15 cellular contexts compared by ENCODE assay signal in the genomic region with DNA sequence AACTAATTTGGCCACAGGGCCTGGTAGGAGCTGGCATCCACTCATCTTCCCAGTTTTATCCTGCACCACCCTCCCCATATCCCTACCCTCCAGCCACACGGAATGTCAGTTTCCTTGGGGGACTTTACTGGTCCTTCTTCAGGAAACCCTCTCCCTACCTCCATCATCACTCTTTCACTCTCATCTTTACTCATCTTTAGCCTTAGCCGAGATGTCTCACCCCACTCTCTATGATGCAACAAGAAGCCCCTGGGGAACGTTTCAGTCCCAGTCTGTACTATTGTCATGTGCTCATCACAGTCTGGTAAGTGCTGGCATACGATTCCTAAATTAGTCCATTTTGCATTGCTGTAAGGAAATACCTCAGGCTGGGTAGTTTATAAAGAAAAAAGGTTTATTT. TPM values are rescaled to one million over a fixed set of nuclear protein-coding genes. Genes with fewer than 3 reads are reported as not detected.
A peak's percentile ranks its signal among the peaks of the same experiment; 100 is the strongest.
DNase-seq lines count a peak whose midpoint lies in the region; ATAC-seq and TF ChIP-seq lines count a peak whose summit lies in the region.
"Had no signal": no experiment of that assay in that cellular context is flagged by ENCODE, and none has a peak within 500 bp of the region (broad histone marks: within the 10 kb centered on the region; RNA-seq: fewer than 3 reads in every experiment).

No MANE protein-coding gene starts in this region.

- ATAC-seq in GM18505 (IDR thresholded peaks at IDR 0.05; ENCODE audit: unreplicated experiment): peak; percentile 63
- peak; percentile 64 for ATAC-seq in GM19438 (IDR thresholded peaks at IDR 0.05; ENCODE audit: low read depth, unreplicated experiment)
- ATAC-seq in HG02852 (IDR thresholded peaks at IDR 0.05; ENCODE audit: unreplicated experiment): peak; percentile 70
- peak; percentile 47 for ATAC-seq in HG03575 (IDR thresholded peaks at IDR 0.05; ENCODE audit: extremely low read depth, insufficient number of reproducible peaks, low FRiP score, unreplicated experiment)
- ATAC-seq: CD8-positive, alpha-beta T cell; mucosa of descending colon; sciatic nerve had no signal

- TF ChIP-seq POLR2A in GM18505 (IDR thresholded peaks at IDR 0.05; ENCODE audit: borderline replicate concordance, extremely low read depth, insufficient read depth, insufficient read length): no peak

- no peak for DNase-seq in NCI-H128 (lab: John Stamatoyannopoulos, UW; ENCODE audit: unreplicated experiment)
- DNase-seq in T-helper 9 cell: no peak
- DNase-seq in HT-29 (ENCODE audit: low spot score): no peak
- DNase-seq in stimulated activated CD4-positive, alpha-beta T cell treated with anti-CD3 and anti-CD28 coated beads, Interleukin-4, amount 100 ng/mL, for 24 hours: no peak
- DNase-seq: activated effector memory CD4-positive, alpha-beta T cell treated with anti-CD3 and anti-CD28 coated beads, Interleukin-2, amount 50 U/mL, for 16 hours; CD8-positive, alpha-beta T cell; esophagus squamous epithelium; HCEC 1CT; mucosa of descending colon; NCI-H226 had no signal

RNA-seq across cellular contexts. Expression of gene TMEM248, which starts 34.9 kb away (rescaled TPM):
- 104 and 140 TPM in 2 replicates for total RNA-seq in HT-29 (2014; rRNA removed; shearing (Covaris generic))
